14 cellular contexts compared by ENCODE assay signal in genomic region chr7:27123021-27123476, GRCh38. TPM values are rescaled to one million over a fixed set of nuclear protein-coding genes. Genes with fewer than 3 reads are reported as not detected.
A peak's percentile ranks its signal among the peaks of the same experiment; 100 is the strongest.
DNase-seq lines count a peak whose midpoint lies in the region; ATAC-seq and TF ChIP-seq lines count a peak whose summit lies in the region.
"Had no signal": no experiment of that assay in that cellular context is flagged by ENCODE, and none has a peak within 500 bp of the region (broad histone marks: within the 10 kb centered on the region; RNA-seq: fewer than 3 reads in every experiment).

No MANE protein-coding gene starts in this region.

- no peak overlapping the region for H3K27ac ChIP-seq in left ventricle myocardium inferior (replicated peaks)
- peak overlapping the region; percentile 89 for H3K27ac ChIP-seq in upper lobe of right lung
- no peak overlapping the region for H3K27ac ChIP-seq in dorsolateral prefrontal cortex

- H3K4me1 ChIP-seq in left ventricle myocardium inferior (peaks cover 3% of the 10 kb centered on the region), upper lobe of right lung (peaks cover 31% of the 10 kb centered on the region)

- H3K9me3 ChIP-seq in left ventricle myocardium inferior (replicated peaks) (no peaks in the 10 kb centered on the region), upper lobe of right lung (no peaks in the 10 kb centered on the region)

- TF ChIP-seq CTCF in left ventricle myocardium inferior (IDR thresholded peaks at IDR 0.05; ENCODE audit: borderline replicate concordance) (no peak), epithelial cell of esophagus (IDR thresholded peaks at IDR 0.05; ENCODE audit: insufficient read depth, low read depth, low read length, missing control alignments) (no peak), mesothelial cell of epicardium (IDR thresholded peaks at IDR 0.05; ENCODE audit: unreplicated experiment) (no peak), upper lobe of right lung (IDR thresholded peaks at IDR 0.05) (no peak), dorsolateral prefrontal cortex (IDR thresholded peaks at IDR 0.05 in 54 of 56, conservative IDR thresholded peaks at IDR 0.05 in 2 of 56; ENCODE audit: low read depth in 1 of 56, partially characterized antibody in 56 of 56) (no peak)

- no peak for ATAC-seq in upper lobe of right lung
- ATAC-seq in GM19455 (IDR thresholded peaks at IDR 0.05; ENCODE audit: unreplicated experiment): no peak
- no peak for ATAC-seq in HG02938 (IDR thresholded peaks at IDR 0.05; ENCODE audit: unreplicated experiment)
- ATAC-seq: GM12878; natural killer cell treated with Interleukin-12 subunit alpha and Interleukin-12 subunit beta and Interleukin-15 and Interleukin-18, amount 100 ng/mL, for 72 hours had no signal

- intact Hi-C loops in left ventricle myocardium inferior (cut with micrococcal nuclease): no loop called here
- intact Hi-C loops in cardiac septum (cut with DNase I): no loop called here
- intact Hi-C loops in upper lobe of right lung (cut with DNase I): loop anchor here (5.0 kb wide), 1 partner anchor 266 kb away; no protein-coding TSS in a partner anchor
- intact Hi-C loops in dorsolateral prefrontal cortex (cut with DNase I): no loop called here

- peaks cover 31% of the 10 kb centered on the region for H3K36me3 Mint-ChIP-seq in mesothelial cell of epicardium
- H3K36me3 Mint-ChIP-seq: natural killer cell treated with Interleukin-12 subunit alpha and Interleukin-12 subunit beta and Interleukin-15 and Interleukin-18, amount 100 ng/mL, for 72 hours had no signal

- DNase-seq in left ventricle myocardium inferior: no peak
- no peak for DNase-seq in cardiac septum (ENCODE audit: low spot score)
- no peak for DNase-seq in epithelial cell of esophagus (ENCODE audit: low read depth)
- DNase-seq in mesothelial cell of epicardium (ENCODE audit: low spot score in 2 of 2, unreplicated experiment in 2 of 2): peak in 1 of 2 experiments; percentile 49
- no peak for DNase-seq in upper lobe of right lung
- DNase-seq in dorsolateral prefrontal cortex: no peak
- DNase-seq: activated T-cell treated with anti-CD3 and anti-CD28 coated beads, Interleukin-2, amount 50 U/mL, for 48 hours; anterior cingulate cortex; DMS79; NCI-H1436 had no signal

- H3K4me3 Mint-ChIP-seq in mesothelial cell of epicardium: peak overlapping the region; percentile 88
- H3K4me3 Mint-ChIP-seq: natural killer cell treated with Interleukin-12 subunit alpha and Interleukin-12 subunit beta and Interleukin-15 and Interleukin-18, amount 100 ng/mL, for 72 hours had no signal

- H3K9me3 Mint-ChIP-seq in mesothelial cell of epicardium: no peaks in the 10 kb centered on the region
- H3K9me3 Mint-ChIP-seq: natural killer cell treated with Interleukin-12 subunit alpha and Interleukin-12 subunit beta and Interleukin-15 and Interleukin-18, amount 100 ng/mL, for 72 hours had no signal

- H3K27me3 Mint-ChIP-seq in mesothelial cell of epicardium (ENCODE audit: low read depth): no peaks in the 10 kb centered on the region

- H3K36me3 ChIP-seq in left ventricle myocardium inferior (no peaks in the 10 kb centered on the region), upper lobe of right lung (no peaks in the 10 kb centered on the region)

- H3K27me3 ChIP-seq in left ventricle myocardium inferior (ENCODE audit: low read depth): peaks cover 98% of the 10 kb centered on the region
- peaks cover 5% of the 10 kb centered on the region for H3K27me3 ChIP-seq in upper lobe of right lung
- H3K27me3 ChIP-seq in dorsolateral prefrontal cortex: peaks cover 22 to 100% (median 97%) of the 10 kb centered on the region in 45 donors

- H3K4me3 ChIP-seq in left ventricle myocardium inferior: peak overlapping the region; percentile 32
- H3K4me3 ChIP-seq in epithelial cell of esophagus (ENCODE audit: low read length): peak overlapping the region; percentile 3
- H3K4me3 ChIP-seq in upper lobe of right lung: peak overlapping the region; percentile 45
- H3K4me3 ChIP-seq in dorsolateral prefrontal cortex: no peak overlapping the region
- H3K4me3 ChIP-seq: GM12878 had no signal

- H3K4me1 Mint-ChIP-seq in mesothelial cell of epicardium: peaks cover 100% of the 10 kb centered on the region

- H3K27ac Mint-ChIP-seq in mesothelial cell of epicardium: peak overlapping the region; percentile 100
- H3K27ac Mint-ChIP-seq: natural killer cell treated with Interleukin-12 subunit alpha and Interleukin-12 subunit beta and Interleukin-15 and Interleukin-18, amount 100 ng/mL, for 72 hours had no signal

RNA-seq across cellular contexts. Expression of gene HOXA4, which starts 7.5 kb away (rescaled TPM):
- total RNA-seq in left ventricle myocardium inferior (not detected), cardiac septum (1.1 TPM), mesothelial cell of epicardium (51.0 to 55.9 TPM (median 54.7 TPM) in 3 replicates), upper lobe of right lung (7.1 TPM), dorsolateral prefrontal cortex (under 1 TPM in 2 of 120 experiments, not detected in 118; 0.38 to 0.66 TPM)
- total RNA-seq: GM12878 had no signal

RNA-seq across cellular contexts. Expression of gene HOXA5, which starts 20.4 kb away (rescaled TPM):
- total RNA-seq in left ventricle myocardium inferior (not detected), cardiac septum (0.30 TPM), mesothelial cell of epicardium (128 to 133 TPM (median 133 TPM) in 3 replicates), upper lobe of right lung (16.0 TPM), dorsolateral prefrontal cortex (1 to 10 TPM in 1 of 120 experiments, under 1 TPM in 1, not detected in 118; 0.35 to 1.8 TPM)

RNA-seq across cellular contexts. Expression of gene HOXA2, which starts 20.6 kb away (rescaled TPM):
- not detected for total RNA-seq in left ventricle myocardium inferior
- total RNA-seq in cardiac septum: 0.30 TPM
- total RNA-seq in mesothelial cell of epicardium: 30.3 to 33.9 TPM (median 30.8 TPM) in 3 replicates
- total RNA-seq in upper lobe of right lung: 2.1 TPM
- not detected for total RNA-seq in dorsolateral prefrontal cortex
- total RNA-seq: GM12878; natural killer cell treated with Interleukin-12 subunit alpha and Interleukin-12 subunit beta and Interleukin-15 and Interleukin-18, amount 100 ng/mL, for 72 hours had no signal

RNA-seq across cellular contexts. Expression of gene HOXA6, which starts 24.5 kb away (rescaled TPM):
- total RNA-seq in left ventricle myocardium inferior (not detected), cardiac septum (not detected), mesothelial cell of epicardium (43.7 to 45.6 TPM (median 44.4 TPM) in 3 replicates), upper lobe of right lung (6.5 TPM), dorsolateral prefrontal cortex (not detected)
- total RNA-seq: GM12878 had no signal

RNA-seq across cellular contexts. Expression of gene HOXA1, which starts 27.2 kb away (rescaled TPM):
- total RNA-seq in left ventricle myocardium inferior (not detected), cardiac septum (0.19 TPM), mesothelial cell of epicardium (13.7 to 14.6 TPM (median 14.0 TPM) in 3 replicates), upper lobe of right lung (0.75 TPM), dorsolateral prefrontal cortex (under 1 TPM in 2 of 120 experiments, not detected in 118; 0.21 to 0.27 TPM)

Comparison
In these comparisons a context has a peak if more than half of its experiments do, and no peak if none do; other contexts are left out.
1. H3K4me3 ChIP-seq: peak in left ventricle myocardium inferior (single experiment), epithelial cell of esophagus (single experiment) and upper lobe of right lung (single experiment); none in dorsolateral prefrontal cortex (0 of 59).
2. RNA of gene HOXA2, which starts 20.6 kb away (total RNA-seq): 30.3 to 33.9 TPM in mesothelial cell of epicardium; 2.1 TPM in upper lobe of right lung (single experiment), 0.30 TPM in cardiac septum (single experiment), not detected in left ventricle myocardium inferior (single experiment) and not detected in dorsolateral prefrontal cortex; every median in the first group is over 10 times any median in the second.